9 cellular contexts compared by ENCODE assay signal in genomic region chr3:170189396-170190256, GRCh38. TPM values are rescaled to one million over a fixed set of nuclear protein-coding genes. Genes with fewer than 3 reads are reported as not detected.
DNase-seq lines count a peak whose midpoint lies in the region; ATAC-seq and TF ChIP-seq lines count a peak whose summit lies in the region.
"Had no signal": no experiment of that assay in that cellular context is flagged by ENCODE, and none has a peak within 500 bp of the region (broad histone marks: within the 10 kb centered on the region; RNA-seq: fewer than 3 reads in every experiment).

No MANE protein-coding gene starts in this region.

- H3K27ac Mint-ChIP-seq in CD14-positive monocyte (peak overlapping the region in 1 of 7 donors; percentile 21), glutamatergic neuron (ENCODE audit: unreplicated experiment) (no peak overlapping the region), osteocyte (ENCODE audit: unreplicated experiment) (no peak overlapping the region)

- H3K9me3 Mint-ChIP-seq in CD14-positive monocyte (peaks cover 0 to 5% (median 0%) of the 10 kb centered on the region in 7 donors), glutamatergic neuron (ENCODE audit: unreplicated experiment) (no peaks in the 10 kb centered on the region), osteocyte (ENCODE audit: unreplicated experiment) (no peaks in the 10 kb centered on the region)
- H3K9me3 Mint-ChIP-seq: central memory CD8-positive, alpha-beta T cell had no signal

- no peak for DNase-seq in CD14-positive monocyte (ENCODE audit: low spot score)
- DNase-seq in NOMO-1 treated with DMSO at 0.1 percent for 48 hours (lab: John Stamatoyannopoulos, UW; ENCODE audit: unreplicated experiment), result peak; percentile 57
- no peak for DNase-seq in glutamatergic neuron
- no peak for DNase-seq in NCI-H2029 (lab: John Stamatoyannopoulos, UW)
- no peak for DNase-seq in AG08395 (ENCODE audit: low spot score)
- no peak for DNase-seq in osteocyte (ENCODE audit: extremely low spot score, unreplicated experiment)

- H3K4me1 Mint-ChIP-seq in CD14-positive monocyte (peaks cover 16% of the 10 kb centered on the region), glutamatergic neuron (ENCODE audit: low read depth, unreplicated experiment) (peaks cover 3% of the 10 kb centered on the region), osteocyte (ENCODE audit: unreplicated experiment) (no peaks in the 10 kb centered on the region)
- H3K4me1 Mint-ChIP-seq: central memory CD8-positive, alpha-beta T cell had no signal

- TF ChIP-seq CTCF in CD14-positive monocyte (IDR thresholded peaks at IDR 0.05) (peak; percentile 37), glutamatergic neuron (IDR thresholded peaks at IDR 0.05; ENCODE audit: partially characterized antibody, unreplicated experiment) (peak; percentile 23), osteocyte (IDR thresholded peaks at IDR 0.05) (no peak)

- no peaks in the 10 kb centered on the region for H3K36me3 Mint-ChIP-seq in CD14-positive monocyte
- H3K36me3 Mint-ChIP-seq in glutamatergic neuron (ENCODE audit: unreplicated experiment), result no peaks in the 10 kb centered on the region
- no peaks in the 10 kb centered on the region for H3K36me3 Mint-ChIP-seq in osteocyte (ENCODE audit: unreplicated experiment)

- H3K4me3 Mint-ChIP-seq in CD14-positive monocyte, result no peak overlapping the region
- H3K4me3 Mint-ChIP-seq in glutamatergic neuron (ENCODE audit: unreplicated experiment), result no peak overlapping the region
- no peak overlapping the region for H3K4me3 Mint-ChIP-seq in osteocyte (ENCODE audit: unreplicated experiment)
- H3K4me3 Mint-ChIP-seq: central memory CD8-positive, alpha-beta T cell had no signal

- H3K27me3 Mint-ChIP-seq in CD14-positive monocyte (ENCODE audit: low read depth in 3 of 3) (peaks cover 0 to 8% (median 2%) of the 10 kb centered on the region in 3 donors), glutamatergic neuron (ENCODE audit: unreplicated experiment) (no peaks in the 10 kb centered on the region), osteocyte (ENCODE audit: unreplicated experiment) (peaks cover 8% of the 10 kb centered on the region)
- H3K27me3 Mint-ChIP-seq: central memory CD8-positive, alpha-beta T cell had no signal

- intact Hi-C loops in CD14-positive monocyte (cut with micrococcal nuclease), result loop anchor here in 1 of 2 donors (10.0 kb wide), 1 partner anchor 175 kb away; no protein-coding TSS in a partner anchor

- ATAC-seq in GM21526 (IDR thresholded peaks at IDR 0.05; ENCODE audit: low FRiP score, unreplicated experiment) (peak; percentile 18), HG02884 (IDR thresholded peaks at IDR 0.05; ENCODE audit: unreplicated experiment) (no peak)

RNA-seq across cellular contexts. Expression of gene PHC3, which starts 8.1 kb away (rescaled TPM):
- polyA plus RNA-seq in CD14-positive monocyte, result 10 to 100 TPM in 1 of 2 donors, 1 to 10 TPM in 1; 7.5 to 12.6 TPM
- total RNA-seq in glutamatergic neuron (ENCODE audit: unreplicated experiment) (31.9 TPM), osteocyte (52.3 and 63.8 TPM in 2 replicates)

RNA-seq across cellular contexts. Expression of gene PRKCI, which starts 32.6 kb away (rescaled TPM):
- 10 to 100 TPM; 11.6 to 15.4 TPM for polyA plus RNA-seq in CD14-positive monocyte
- 175 TPM for total RNA-seq in glutamatergic neuron (ENCODE audit: unreplicated experiment)
- 43.8 and 48.0 TPM in 2 replicates for total RNA-seq in osteocyte
